ENCODE assay signal across 2 cellular contexts in genomic region chr6:30481213-30481964, GRCh38.
A peak's percentile ranks its signal among the peaks of the same experiment; 100 is the strongest.
TF ChIP-seq lines count a peak whose summit lies in the region.

No MANE protein-coding gene starts in this region.

TF ChIP-seq in GM12878, 131 proteins besides CTCF, POLR2A, EP300 and RAD21:
- TF ChIP-seq SIN3A (IDR thresholded peaks at IDR 0.05; ENCODE audit: low read depth, low read length), result no peak
- no peak for TF ChIP-seq SREBF2 (IDR thresholded peaks at IDR 0.05; ENCODE audit: low read length)
- TF ChIP-seq BHLHE40 (IDR thresholded peaks at IDR 0.05; ENCODE audit: borderline replicate concordance in 1 of 2, low read depth in 2 of 2, low read length in 1 of 2), result 0 out of 4 replicates have a peak, but pooled peaks of 1 of the 2 experiments have one; percentile 28
- no peak for TF ChIP-seq POLR2AphosphoS5 (IDR thresholded peaks at IDR 0.05; ENCODE audit: low read length)

TF ChIP-seq in GM12891, 5 proteins besides CTCF, POLR2A, EP300 and RAD21:
- TF ChIP-seq SPI1 (IDR thresholded peaks at IDR 0.05; ENCODE audit: low read depth, low read length) (no peak), POU2F2 (IDR thresholded peaks at IDR 0.05; ENCODE audit: low read depth, low read length) (no peak)
